In the genomic region with DNA sequence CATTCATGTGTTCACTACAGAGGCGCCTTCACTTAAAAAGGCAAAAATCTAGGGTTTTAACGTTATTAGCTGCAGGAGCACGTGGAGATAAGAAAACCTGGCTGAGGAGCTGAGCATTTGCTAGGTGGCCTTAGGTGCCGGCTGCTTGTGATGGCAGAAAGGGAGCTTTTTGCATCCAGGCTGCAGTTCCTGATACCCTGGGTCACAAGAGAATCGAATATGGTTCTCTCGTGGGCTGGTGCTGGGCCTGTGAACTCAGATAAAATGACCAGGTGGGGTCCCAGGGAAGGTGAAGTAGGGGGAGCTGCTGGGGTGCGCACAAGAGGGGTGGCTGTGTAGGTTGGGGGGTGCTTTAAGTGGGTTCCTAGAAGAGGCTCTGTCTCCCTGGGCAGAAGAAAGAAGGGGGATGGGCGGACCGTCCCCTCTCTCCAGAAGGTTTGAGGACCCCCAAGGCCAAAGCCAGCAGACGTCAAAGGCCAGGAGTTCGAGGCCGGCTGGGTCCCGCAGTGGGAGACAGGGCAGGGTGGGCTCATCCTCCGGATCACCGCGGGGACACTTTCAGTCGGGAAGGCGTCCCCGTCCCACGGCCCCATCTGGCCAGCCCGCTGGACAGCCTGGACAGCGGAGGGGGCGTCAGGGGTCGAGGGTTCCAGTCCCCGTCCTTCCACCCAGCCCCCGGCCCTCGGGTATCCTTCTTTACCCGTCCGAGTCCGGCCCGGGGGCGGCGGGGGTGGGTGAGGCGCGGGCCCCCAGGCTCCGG, we compare ENCODE assay signal across 8 cellular contexts. TPM values are rescaled to one million over a fixed set of nuclear protein-coding genes. Genes with fewer than 3 reads are reported as not detected.
DNase-seq lines count a peak whose midpoint lies in the region; ATAC-seq and TF ChIP-seq lines count a peak whose summit lies in the region.

No MANE protein-coding gene starts in this region.

- H3K27me3 Mint-ChIP-seq in T-helper 17 cell: peaks cover 4% of the 10 kb centered on the region

- H3K36me3 Mint-ChIP-seq in T-helper 17 cell (ENCODE audit: low read depth): no peaks in the 10 kb centered on the region

- intact Hi-C loops in prostate gland (cut with DNase I): no loop called here

- DNase-seq in T-helper 17 cell (no peak), foreskin fibroblast (no peak), prostate gland (ENCODE audit: low spot score) (no peak), dedifferentiated amniotic fluid mesenchymal stem cell (ENCODE audit: extremely low spot score) (no peak), GOT3 (lab: John Stamatoyannopoulos, UW) (no peak), KG1 (lab: John Stamatoyannopoulos, UW) (no peak)

- H3K4me3 Mint-ChIP-seq in T-helper 17 cell: peak overlapping the region; percentile 89

- TF ChIP-seq CTCF in foreskin fibroblast (IDR thresholded peaks at IDR 0.05; ENCODE audit: low read depth, low read length) (no peak), prostate gland (IDR thresholded peaks at IDR 0.05) (no peak)

- H3K36me3 ChIP-seq in prostate gland: no peaks in the 10 kb centered on the region

- 18% methylated on average over 31 of the region's 36 CpGs for WGBS in prostate gland

- peak overlapping the region; percentile 83 to 85 for H3K27ac ChIP-seq in prostate gland

- peaks cover 8% of the 10 kb centered on the region for H3K4me1 ChIP-seq in prostate gland (replicated peaks)

- H3K4me1 Mint-ChIP-seq in T-helper 17 cell: peaks cover 27% of the 10 kb centered on the region

- peak; percentile 36 for TF ChIP-seq POLR2A in prostate gland (IDR thresholded peaks at IDR 0.05)

- peak overlapping the region; percentile 90 for H3K27ac Mint-ChIP-seq in T-helper 17 cell

- H3K9me3 ChIP-seq in T-helper 17 cell (ENCODE audit: control insufficient read depth, low read length, poor library complexity, severe bottlenecking): no peaks in the 10 kb centered on the region
- no peaks in the 10 kb centered on the region for H3K9me3 ChIP-seq in prostate gland

- no peaks in the 10 kb centered on the region for H3K27me3 ChIP-seq in prostate gland (replicated peaks; ENCODE audit: insufficient read depth)

- H3K4me3 ChIP-seq in foreskin fibroblast (ENCODE audit: low read depth in 1 of 2, low read length in 2 of 2) (peak overlapping the region; percentile 51 to 61), prostate gland (peak overlapping the region; percentile 88 to 93)

- ATAC-seq in GM19467 (IDR thresholded peaks at IDR 0.05; ENCODE audit: unreplicated experiment) (peak; percentile 1), T-helper 17 cell (no peak), HG02973 (IDR thresholded peaks at IDR 0.05; ENCODE audit: unreplicated experiment) (no peak)

RNA-seq across cellular contexts. Expression of gene CMIP, which starts 0.7 kb away (rescaled TPM):
- 10 to 100 TPM; 42.7 to 94.5 TPM for total RNA-seq in T-helper 17 cell
- total RNA-seq in prostate gland: 10 to 100 TPM; 30.1 to 95.1 TPM
